25 cellular contexts compared by ENCODE assay signal in the genomic region with DNA sequence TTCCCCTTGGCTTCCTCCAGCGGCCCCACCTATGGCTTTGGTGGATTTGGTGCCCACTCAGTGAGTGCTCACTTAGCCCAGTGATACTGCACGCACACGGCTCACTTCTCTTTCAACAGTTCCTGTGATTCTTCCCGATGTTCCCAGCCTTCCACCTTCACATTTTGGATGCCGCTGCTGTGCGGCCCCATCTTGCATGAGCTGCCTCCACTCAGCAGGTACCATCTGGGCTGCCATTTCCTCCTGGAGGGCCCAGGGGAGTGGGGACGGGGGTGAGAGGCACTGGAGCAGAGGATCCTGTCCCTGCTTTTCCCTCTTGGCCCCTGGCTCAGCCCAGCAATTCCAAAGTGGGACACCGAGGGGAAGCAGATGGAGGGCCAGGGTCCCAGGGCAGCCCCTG.
"Had no signal": no experiment of that assay in that cellular context is flagged by ENCODE, and none has a peak within 500 bp of the region (broad histone marks: within the 10 kb centered on the region; RNA-seq: fewer than 3 reads in every experiment).

No MANE protein-coding gene starts in this region.

- H3K36me3 Mint-ChIP-seq: IgD-negative memory B cell had no signal

- H3K4me3 Mint-ChIP-seq: IgD-negative memory B cell had no signal

- H3K27ac ChIP-seq: HL-60, KMS-11, SJSA1, SK-N-MC had no signal

- ATAC-seq: K562 had no signal

- H3K9ac ChIP-seq: KMS-11 had no signal

- H3K27me3 ChIP-seq: SJSA1 had no signal

- DNase-seq: Kasumi-1, MM.1S, NCI-H1092 treated with DMSO at 0.1 percent for 48 hours, NCI-H1436, NCI-H187, NCI-H2029, NCI-H2081 treated with DMSO at 0.1 percent for 48 hours, NCI-H2171, NCI-H226, NCI-H446, NCI-H510A, NCI-H524 treated with DMSO at 0.1 percent for 48 hours, NCI-H69, NCI-H774, Right ventricle myocardium superior, RPMI8226, SIG-M5 had no signal

- H3K4me1 ChIP-seq: SJSA1 had no signal

- H3K27ac Mint-ChIP-seq: IgD-negative memory B cell had no signal

- H3K9me3 ChIP-seq: SJSA1 had no signal

- H3K4me3 ChIP-seq: K562, SJSA1, SK-N-MC had no signal

- H3K4me2 ChIP-seq: KMS-11 had no signal

- H3K4me1 Mint-ChIP-seq: IgD-negative memory B cell had no signal

- FAIRE-seq: HTR-8/SVneo, K562, RCC 7860 had no signal

- H3K36me3 ChIP-seq: SJSA1 had no signal
